Comparison of ENCODE assay signal across 17 cellular contexts in the genomic region with DNA sequence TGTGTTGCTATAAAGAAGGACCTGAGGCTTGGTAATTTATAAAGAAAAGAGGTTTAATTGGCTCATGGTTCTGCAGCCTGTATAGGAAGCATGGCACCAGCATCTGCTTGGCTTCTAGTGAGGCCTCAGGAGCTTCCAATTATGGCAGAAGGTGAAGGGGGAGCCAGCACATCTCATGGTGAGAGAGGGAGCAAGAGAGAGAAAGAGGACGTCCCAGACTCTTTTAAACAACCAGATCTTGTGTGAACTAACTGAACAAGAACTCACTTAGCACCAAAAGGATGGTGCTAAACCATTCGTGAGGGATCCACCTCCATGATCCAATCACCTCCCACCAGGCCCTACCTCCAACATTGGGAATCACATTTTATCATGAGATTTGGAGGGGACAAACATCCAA. TPM values are rescaled to one million over a fixed set of nuclear protein-coding genes. Genes with fewer than 3 reads are reported as not detected.
"Had no signal": no experiment of that assay in that cellular context is flagged by ENCODE, and none has a peak within 500 bp of the region (broad histone marks: within the 10 kb centered on the region; RNA-seq: fewer than 3 reads in every experiment).

No MANE protein-coding gene starts in this region.

- H3K4me3 Mint-ChIP-seq: activated B cell treated with CpG ODN at 0.5 μM for 24 hours; activated CD4-positive, alpha-beta T cell treated with anti-CD3 and anti-CD28 coated beads, Interleukin-2, amount 10 ng/mL, durations not matched to agents 24 days and 14 days; effector memory CD8-positive, alpha-beta T cell; naive B cell; neural progenitor cell; stimulated activated naive CD8-positive, alpha-beta T cell treated with anti-CD3 and anti-CD28 coated beads, Interleukin-15, Interleukin-2, amounts not matched to agents 100 ng/mL and 50 ng/mL, for 24 hours had no signal

- ATAC-seq: effector memory CD8-positive, alpha-beta T cell; gastrocnemius medialis; right lobe of liver had no signal

- H3K27ac Mint-ChIP-seq: activated B cell treated with CpG ODN at 0.5 μM for 24 hours; activated CD4-positive, alpha-beta T cell treated with anti-CD3 and anti-CD28 coated beads, Interleukin-2, amount 10 ng/mL, durations not matched to agents 24 days and 14 days; effector memory CD8-positive, alpha-beta T cell; neural progenitor cell; stimulated activated naive CD8-positive, alpha-beta T cell treated with anti-CD3 and anti-CD28 coated beads, Interleukin-15, Interleukin-2, amounts not matched to agents 100 ng/mL and 50 ng/mL, for 24 hours had no signal

- H3K9me3 ChIP-seq: gastrocnemius medialis, ovary, right lobe of liver, suprapubic skin, upper lobe of left lung had no signal

- H3K4me3 ChIP-seq: gastrocnemius medialis, lung, neural progenitor cell, ovary, right lobe of liver, suprapubic skin, upper lobe of left lung had no signal

- H3K27me3 Mint-ChIP-seq: activated B cell treated with CpG ODN at 0.5 μM for 24 hours; activated CD4-positive, alpha-beta T cell treated with anti-CD3 and anti-CD28 coated beads, Interleukin-2, amount 10 ng/mL, durations not matched to agents 24 days and 14 days; naive B cell had no signal

- H3K4me1 ChIP-seq: right lobe of liver had no signal

- H3K36me3 Mint-ChIP-seq: naive B cell, neural progenitor cell had no signal

- H3K9me3 Mint-ChIP-seq: activated B cell treated with CpG ODN at 0.5 μM for 24 hours; activated CD4-positive, alpha-beta T cell treated with anti-CD3 and anti-CD28 coated beads, Interleukin-2, amount 10 ng/mL, durations not matched to agents 24 days and 14 days; effector memory CD8-positive, alpha-beta T cell; neural progenitor cell; stimulated activated naive CD8-positive, alpha-beta T cell treated with anti-CD3 and anti-CD28 coated beads, Interleukin-15, Interleukin-2, amounts not matched to agents 100 ng/mL and 50 ng/mL, for 24 hours had no signal

- H3K36me3 ChIP-seq: gastrocnemius medialis, neural progenitor cell, ovary, right lobe of liver, suprapubic skin, upper lobe of left lung had no signal

- H3K9ac ChIP-seq: neural progenitor cell had no signal

- H3K4me2 ChIP-seq: neural progenitor cell had no signal

- H2AFZ ChIP-seq: neural progenitor cell had no signal

- DNase-seq: activated B cell treated with CpG ODN at 0.5 μM for 24 hours; activated CD4-positive, alpha-beta T cell treated with anti-CD3 and anti-CD28 coated beads, Interleukin-2, amount 10 ng/mL, durations not matched to agents 24 days and 14 days; activated CD8-positive, alpha-beta memory T cell treated with anti-CD3 and anti-CD28 coated beads, Interleukin-2, amount 50 U/mL, for 48 hours; activated naive CD4-positive, alpha-beta T cell treated with anti-CD3 and anti-CD28 coated beads, Interleukin-2, amount 50 U/mL, for 16 hours; caudate nucleus; effector memory CD8-positive, alpha-beta T cell; gastrocnemius medialis; islet precursor cell; naive B cell; ovary; right lobe of liver; upper lobe of left lung had no signal

- H3K27ac ChIP-seq: gastrocnemius medialis, neural progenitor cell, ovary, right lobe of liver, suprapubic skin, upper lobe of left lung had no signal

- H3K27me3 ChIP-seq: gastrocnemius medialis, neural progenitor cell, ovary, right lobe of liver, suprapubic skin, upper lobe of left lung had no signal

RNA-seq across cellular contexts. Expression of a gene that starts 56.4 kb away (rescaled TPM):
- total RNA-seq: activated CD4-positive, alpha-beta T cell treated with anti-CD3 and anti-CD28 coated beads, Interleukin-2, amount 10 ng/mL, durations not matched to agents 24 days and 14 days; gastrocnemius medialis; T-helper 2 cell treated with Interferon-gamma antibody and Interleukin-4, amounts not matched to agents 100 ng/mL and 5 ng/mL, for 36 hours had no signal
